ENCODE assay signal across 1 cellular context in genomic region chr6:38806833-38807232, GRCh38.
TF ChIP-seq lines count a peak whose summit lies in the region.

No MANE protein-coding gene starts in this region.

TF ChIP-seq in HEK293, 187 proteins besides CTCF, POLR2A, EP300 and RAD21 (continued from another document):
- no peak for TF ChIP-seq GLI2 (tag by site-specific recombination; IDR thresholded peaks at IDR 0.05; ENCODE audit: borderline replicate concordance, low read depth)
- no peak for TF ChIP-seq ZNF223 (tag by site-specific recombination; IDR thresholded peaks at IDR 0.05)
- TF ChIP-seq WT1 (tag by site-specific recombination; IDR thresholded peaks at IDR 0.05), result no peak
